ENCODE assay signal across 9 cellular contexts in the genomic region with DNA sequence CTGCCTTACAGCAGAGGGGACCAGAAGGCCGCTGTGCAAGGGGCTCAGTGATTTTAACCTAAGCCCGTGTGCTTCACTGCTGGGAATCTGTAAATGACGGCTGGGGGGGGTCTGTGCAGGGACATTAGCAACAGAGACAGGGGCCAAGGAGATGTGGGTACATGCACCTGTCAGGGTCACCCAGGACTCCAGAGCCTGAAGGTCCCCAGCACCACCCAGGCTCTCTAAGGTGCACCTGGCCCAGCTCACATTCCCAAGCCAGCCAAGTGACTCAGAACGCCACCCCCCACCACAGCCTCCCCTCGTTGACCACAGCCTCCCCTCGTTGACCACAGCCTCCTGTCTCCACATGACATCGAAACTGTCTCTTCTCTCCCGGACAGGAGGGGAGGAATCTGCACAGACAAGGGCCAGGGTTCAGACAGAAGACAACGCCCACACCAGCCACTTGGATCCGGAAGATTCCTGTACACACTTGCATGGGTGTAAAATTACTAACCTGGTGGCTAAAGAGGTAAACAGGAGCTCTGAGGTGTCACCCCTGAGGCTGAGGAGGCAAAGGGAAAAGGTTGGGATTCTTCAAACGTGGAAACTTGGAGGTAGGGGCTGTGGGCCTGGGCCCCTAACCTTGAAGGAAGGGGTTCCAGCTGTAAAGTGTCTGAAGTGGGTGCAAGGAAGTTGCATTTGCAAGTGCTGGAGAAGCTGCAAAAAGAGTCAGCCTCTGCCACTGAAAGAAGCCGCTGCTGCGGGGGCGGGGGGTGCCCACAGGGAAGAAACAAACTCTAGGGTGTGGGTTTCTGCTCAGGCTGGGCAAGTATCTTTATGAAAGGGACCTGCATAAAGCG. TPM values are rescaled to one million over a fixed set of nuclear protein-coding genes. Genes with fewer than 3 reads are reported as not detected.
DNase-seq lines count a peak whose midpoint lies in the region; ATAC-seq and TF ChIP-seq lines count a peak whose summit lies in the region.
"Had no signal": no experiment of that assay in that cellular context is flagged by ENCODE, and none has a peak within 500 bp of the region (broad histone marks: within the 10 kb centered on the region; RNA-seq: fewer than 3 reads in every experiment).

No MANE protein-coding gene starts in this region.

- H3K9me3 Mint-ChIP-seq in activated CD4-positive, alpha-beta T cell treated with anti-CD3 and anti-CD28 coated beads, Interleukin-2, amount 10 ng/mL, durations not matched to agents 7 days and 5 days: no peaks in the 10 kb centered on the region

- H3K4me3 ChIP-seq in hepatocyte: no peak overlapping the region
- H3K4me3 ChIP-seq: heart left ventricle had no signal

- H4K20me1 ChIP-seq in hepatocyte (ENCODE audit: insufficient read depth, poor library complexity, severe bottlenecking): no peaks in the 10 kb centered on the region

- POLR2A ChIA-PET in activated CD4-positive, alpha-beta T cell treated with anti-CD3 and anti-CD28 coated beads, Interleukin-2, amount 10 ng/mL, durations not matched to agents 7 days and 5 days (lab: Charles Lee): interaction anchor here (0.6 kb wide), 1 partner anchor 775 kb away, joined by 5 read pairs; no protein-coding TSS in a partner anchor

- peak overlapping the region; percentile 63 for H3K27ac ChIP-seq in hepatocyte

- CTCF ChIA-PET in activated CD4-positive, alpha-beta T cell treated with anti-CD3 and anti-CD28 coated beads, Interleukin-2, amount 10 ng/mL, durations not matched to agents 7 days and 5 days (lab: Charles Lee): interaction anchor here (0.8 kb wide), 1 partner anchor 78 kb away, joined by 3 read pairs; no protein-coding TSS in a partner anchor

- H3K27me3 Mint-ChIP-seq in activated CD4-positive, alpha-beta T cell treated with anti-CD3 and anti-CD28 coated beads, Interleukin-2, amount 10 ng/mL, durations not matched to agents 7 days and 5 days: no peaks in the 10 kb centered on the region

- H3K4me1 ChIP-seq in hepatocyte (ENCODE audit: insufficient read depth): peaks cover 50% of the 10 kb centered on the region

- H3K27ac Mint-ChIP-seq in activated CD4-positive, alpha-beta T cell treated with anti-CD3 and anti-CD28 coated beads, Interleukin-2, amount 10 ng/mL, durations not matched to agents 7 days and 5 days: peak overlapping the region; percentile 85

- H3K79me2 ChIP-seq in hepatocyte: no peaks in the 10 kb centered on the region

- H3K4me2 ChIP-seq in hepatocyte: no peak overlapping the region

- H3K9me3 ChIP-seq in hepatocyte (ENCODE audit: low read depth): no peaks in the 10 kb centered on the region
- H3K9me3 ChIP-seq: heart left ventricle had no signal

- H2AFZ ChIP-seq in hepatocyte: no peak overlapping the region

- TF ChIP-seq CTCF in hepatocyte (IDR thresholded peaks at IDR 0.05; ENCODE audit: poor library complexity): no peak

- peaks cover 42% of the 10 kb centered on the region for H3K4me1 Mint-ChIP-seq in activated CD4-positive, alpha-beta T cell treated with anti-CD3 and anti-CD28 coated beads, Interleukin-2, amount 10 ng/mL, durations not matched to agents 7 days and 5 days

- H3K36me3 Mint-ChIP-seq in activated CD4-positive, alpha-beta T cell treated with anti-CD3 and anti-CD28 coated beads, Interleukin-2, amount 10 ng/mL, durations not matched to agents 7 days and 5 days (ENCODE audit: low read depth): no peaks in the 10 kb centered on the region

- peak; percentile 56 for ATAC-seq in HG03066 (IDR thresholded peaks at IDR 0.05; ENCODE audit: low read depth, unreplicated experiment)
- ATAC-seq in HG03159 (IDR thresholded peaks at IDR 0.05; ENCODE audit: unreplicated experiment): no peak
- ATAC-seq: heart left ventricle had no signal

- 78% methylated on average over 15 of the region's 15 CpGs for WGBS in hepatocyte (ENCODE audit: low lambda C conversion rate, missing lambda C conversion rate)

- peak; percentile 38 for DNase-seq in activated CD4-positive, alpha-beta T cell treated with anti-CD3 and anti-CD28 coated beads, Interleukin-2, amount 10 ng/mL, durations not matched to agents 7 days and 5 days
- DNase-seq in hepatocyte (ENCODE audit: low spot score): peak; percentile 52
- DNase-seq in stimulated activated CD8-positive, alpha-beta memory T cell treated with anti-CD3 and anti-CD28 coated beads, Interleukin-7, amount 100 ng/mL, for 4 hours (ENCODE audit: low read depth in 2 of 2): peak; percentile 40 to 53
- DNase-seq in NAMALWA (ENCODE audit: low spot score): no peak
- DNase-seq in NCI-H1694 (lab: John Stamatoyannopoulos, UW): no peak

- peak overlapping the region; percentile 8 for H3K4me3 Mint-ChIP-seq in activated CD4-positive, alpha-beta T cell treated with anti-CD3 and anti-CD28 coated beads, Interleukin-2, amount 10 ng/mL, durations not matched to agents 7 days and 5 days

- no peaks in the 10 kb centered on the region for H3K36me3 ChIP-seq in hepatocyte (replicated peaks; ENCODE audit: insufficient read depth, low read depth)
- H3K36me3 ChIP-seq: heart left ventricle had no signal

- H3K9me2 ChIP-seq in hepatocyte (replicated peaks; ENCODE audit: insufficient read depth): no peaks in the 10 kb centered on the region

- H3K27me3 ChIP-seq in hepatocyte: no peaks in the 10 kb centered on the region
- H3K27me3 ChIP-seq: heart left ventricle had no signal

RNA-seq across cellular contexts. Expression of gene CALML3, which starts 27.0 kb away (rescaled TPM):
- not detected for total RNA-seq in activated CD4-positive, alpha-beta T cell treated with anti-CD3 and anti-CD28 coated beads, Interleukin-2, amount 10 ng/mL, durations not matched to agents 7 days and 5 days
- not detected in 2 replicates for total RNA-seq in hepatocyte
- polyA plus RNA-seq in hepatocyte: not detected in 2 replicates
- total RNA-seq: heart left ventricle, NCI-H460 had no signal

RNA-seq across cellular contexts. Expression of gene CALML5, which starts 52.4 kb away (rescaled TPM):
- not detected for total RNA-seq in activated CD4-positive, alpha-beta T cell treated with anti-CD3 and anti-CD28 coated beads, Interleukin-2, amount 10 ng/mL, durations not matched to agents 7 days and 5 days
- total RNA-seq in hepatocyte: not detected in 2 replicates
- not detected in 2 replicates for polyA plus RNA-seq in hepatocyte
- total RNA-seq: heart left ventricle, NCI-H460 had no signal
- polyA plus RNA-seq: heart left ventricle had no signal

Comparison
In these comparisons a context has a peak if more than half of its experiments do, and no peak if none do; other contexts are left out.
1. DNase-seq: peak in activated CD4-positive, alpha-beta T cell treated with anti-CD3 and anti-CD28 coated beads, Interleukin-2, amount 10 ng/mL, durations not matched to agents 7 days and 5 days (single experiment), hepatocyte (single experiment) and stimulated activated CD8-positive, alpha-beta memory T cell treated with anti-CD3 and anti-CD28 coated beads, Interleukin-7, amount 100 ng/mL, for 4 hours (2 of 2); none in NAMALWA (single experiment) and NCI-H1694 (single experiment).